8 cellular contexts compared by ENCODE assay signal in the genomic region with DNA sequence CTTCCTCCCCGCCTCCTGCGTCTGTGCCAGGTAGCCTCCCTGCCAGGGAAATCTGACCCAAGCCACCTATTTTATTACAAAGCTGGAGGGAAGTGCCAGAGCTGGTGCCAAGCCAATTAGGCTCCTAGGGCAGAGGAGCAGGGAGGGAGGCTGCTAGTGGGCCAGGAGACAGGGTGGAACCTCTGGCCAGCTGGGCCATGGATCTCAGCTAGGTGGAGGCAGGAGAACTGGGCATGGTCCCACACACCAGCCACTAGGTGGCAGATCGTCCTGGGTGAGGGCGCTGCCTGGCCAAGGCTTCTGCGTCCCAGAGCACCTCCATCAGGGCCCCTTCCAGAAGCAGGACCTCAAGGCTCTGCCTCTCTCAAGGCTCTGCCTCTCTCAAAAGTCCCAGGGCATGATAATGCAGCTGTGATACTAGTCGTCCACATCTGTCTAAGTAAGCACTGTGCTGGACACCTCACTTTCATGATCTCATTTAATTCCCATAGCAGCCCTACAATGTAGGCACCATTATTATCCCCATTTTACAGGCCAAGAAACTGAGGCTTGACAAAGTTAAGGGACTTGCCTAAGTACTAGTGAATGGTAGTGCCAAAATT. TPM values are rescaled to one million over a fixed set of nuclear protein-coding genes. Genes with fewer than 3 reads are reported as not detected.
DNase-seq lines count a peak whose midpoint lies in the region; ATAC-seq, FAIRE-seq and TF ChIP-seq lines count a peak whose summit lies in the region.

No MANE protein-coding gene starts in this region.

- H3K27me3 ChIP-seq in AG04450 (ENCODE audit: control insufficient read depth, insufficient read depth, low read length) = no peaks in the 10 kb centered on the region
- H3K27me3 ChIP-seq in OCI-LY1 (ENCODE audit: insufficient read depth, low read length) = no peaks in the 10 kb centered on the region
- no peaks in the 10 kb centered on the region for H3K27me3 ChIP-seq in thoracic aorta (replicated peaks; ENCODE audit: insufficient read depth)

- H3K4me1 ChIP-seq in OCI-LY1 (ENCODE audit: insufficient read depth, low read length, severe bottlenecking) (peaks cover 13% of the 10 kb centered on the region), thoracic aorta (ENCODE audit: control insufficient read depth in 1 of 2, low read depth in 2 of 2) (peaks cover 0 to 19% of the 10 kb centered on the region in 2 donors)

- H3K9ac ChIP-seq in OCI-LY1 (ENCODE audit: low read length) = no peak overlapping the region

- ATAC-seq in HG03432 (IDR thresholded peaks at IDR 0.05; ENCODE audit: unreplicated experiment) (peak; percentile 54), thoracic aorta (ENCODE audit: insufficient number of reproducible peaks, low FRiP score, low read depth) (no peak)
- peak; percentile 42 to 51 for ATAC-seq in activated T-cell treated with anti-CD3 and anti-CD28 coated beads, Interleukin-2, amount 50 U/mL, for 4 hours

- CTCF ChIA-PET in AG04450 (lab: Charles Lee) = interaction anchor here (1.0 to 4.6 kb wide), 15 partner anchors 8 to 102 kb away, joined by 3 to 104 read pairs (median 8); partner anchors contain the start of gene PRKCD

- no peaks in the 10 kb centered on the region for H3K36me3 Mint-ChIP-seq in activated T-cell treated with anti-CD3 and anti-CD28 coated beads, Interleukin-2, amount 50 U/mL, for 4 hours (ENCODE audit: insufficient read depth)

- H3K36me3 ChIP-seq in OCI-LY1 (ENCODE audit: insufficient read depth, low read length) = no peaks in the 10 kb centered on the region
- H3K36me3 ChIP-seq in thoracic aorta = no peaks in the 10 kb centered on the region

- peaks cover 4% of the 10 kb centered on the region for H3K79me2 ChIP-seq in OCI-LY1 (ENCODE audit: insufficient read depth, low read length)

- no peaks in the 10 kb centered on the region for H3F3A ChIP-seq in OCI-LY1 (ENCODE audit: insufficient read depth, low read length)

- H2AFZ ChIP-seq in OCI-LY1 (ENCODE audit: low read length) = no peak overlapping the region

- H3K4me3 Mint-ChIP-seq in activated T-cell treated with anti-CD3 and anti-CD28 coated beads, Interleukin-2, amount 50 U/mL, for 4 hours = no peak overlapping the region

- no peaks in the 10 kb centered on the region for H3K9me2 ChIP-seq in OCI-LY1 (ENCODE audit: low read depth, low read length)

- no peaks in the 10 kb centered on the region for H3K9me3 Mint-ChIP-seq in activated T-cell treated with anti-CD3 and anti-CD28 coated beads, Interleukin-2, amount 50 U/mL, for 4 hours

- no peaks in the 10 kb centered on the region for H3K27me3 Mint-ChIP-seq in activated T-cell treated with anti-CD3 and anti-CD28 coated beads, Interleukin-2, amount 50 U/mL, for 4 hours (ENCODE audit: low read depth)

- H4K20me1 ChIP-seq in OCI-LY1 (ENCODE audit: insufficient read depth, low read length) = no peaks in the 10 kb centered on the region

- H3K4me3 ChIP-seq in AG04450 (ENCODE audit: low read depth, low read length) (no peak overlapping the region), OCI-LY1 (ENCODE audit: low read depth, low read length, poor library complexity, severe bottlenecking) (no peak overlapping the region), fibroblast of the aortic adventitia (ENCODE audit: low read depth, low read length) (no peak overlapping the region), thoracic aorta (no peak overlapping the region)

- H3K4me2 ChIP-seq in OCI-LY1 (ENCODE audit: low read length) = no peak overlapping the region

- H3K27ac ChIP-seq in AG04450 (ENCODE audit: low read depth, low read length) (no peak overlapping the region), OCI-LY1 (ENCODE audit: low read depth, low read length, poor library complexity, severe bottlenecking) (no peak overlapping the region), thoracic aorta (peak overlapping the region in 1 of 2 donors; percentile 4)

- POLR2A ChIA-PET in AG04450 (lab: Yijun Ruan, JAX) = no interaction called here

- H3K4me1 Mint-ChIP-seq in activated T-cell treated with anti-CD3 and anti-CD28 coated beads, Interleukin-2, amount 50 U/mL, for 4 hours (ENCODE audit: low read depth) = peaks cover 12% of the 10 kb centered on the region

- TF ChIP-seq CTCF in AG04450 (IDR thresholded peaks at IDR 0.05; ENCODE audit: low read depth, low read length) (peak; percentile 83), OCI-LY1 (IDR thresholded peaks at IDR 0.05; ENCODE audit: low read length) (peak; percentile 89), fibroblast of the aortic adventitia (IDR thresholded peaks at IDR 0.05; ENCODE audit: insufficient read depth, low read length) (peak; percentile 84), thoracic aorta (IDR thresholded peaks at IDR 0.05) (peak; percentile 83)

- peak; percentile 51 for DNase-seq in AG04450 (ENCODE audit: low read depth, low spot score)
- DNase-seq in GM18507 (ENCODE audit: extremely low spot score, insufficient read length, low read depth) = peak; percentile 71
- DNase-seq in activated T-cell treated with anti-CD3 and anti-CD28 coated beads, Interleukin-2, amount 50 U/mL, for 4 hours = peak; percentile 46
- peak; percentile 72 for DNase-seq in fibroblast of the aortic adventitia (ENCODE audit: low read depth)
- peak in 32 of 56 donors; percentile 8 to 67 (median 30) for DNase-seq in nucleus accumbens (lab: John Stamatoyannopoulos, UW)
- DNase-seq in thoracic aorta (ENCODE audit: low spot score) = no peak

- H3K9me3 ChIP-seq in AG04450 (ENCODE audit: control insufficient read depth, insufficient read depth, low read length) (no peaks in the 10 kb centered on the region; the same call in 1 of the 2 replicates), OCI-LY1 (ENCODE audit: low read length) (no peaks in the 10 kb centered on the region), thoracic aorta (no peaks in the 10 kb centered on the region)

- peak; percentile 90 for FAIRE-seq in GM18507 (lab: Jason Lieb, UNC)

RNA-seq across cellular contexts. Expression of gene RFT1, which starts 4.5 kb away (rescaled TPM):
- polyA plus RNA-seq in AG04450 (2011; rRNA removed) = 24.7 and 26.4 TPM in 2 replicates
- polyA minus RNA-seq in AG04450 (2011; rRNA and poly(A)+ RNA removed) = 34.3 and 48.3 TPM in 2 replicates
- 10 to 100 TPM; 43.6 to 45.1 (median 44.3) TPM for total RNA-seq in activated T-cell treated with anti-CD3 and anti-CD28 coated beads, Interleukin-2, amount 50 U/mL, for 4 hours
- total RNA-seq in fibroblast of the aortic adventitia (ENCODE audit: low replicate concordance) = 13.9 and 15.4 TPM in 2 replicates
- 10 to 100 TPM in 1 of 2 donors, 1 to 10 TPM in 1; 7.0 to 17.6 TPM for total RNA-seq in thoracic aorta

RNA-seq across cellular contexts. Expression of gene PRKCD, which starts 26.3 kb away (rescaled TPM):
- 13.6 and 13.7 TPM in 2 replicates for polyA plus RNA-seq in AG04450 (2011; rRNA removed)
- 18.7 and 19.7 TPM in 2 replicates for polyA minus RNA-seq in AG04450 (2011; rRNA and poly(A)+ RNA removed)
- 10 to 100 TPM; 15.7 to 24.3 (median 19.1) TPM for total RNA-seq in activated T-cell treated with anti-CD3 and anti-CD28 coated beads, Interleukin-2, amount 50 U/mL, for 4 hours
- total RNA-seq in fibroblast of the aortic adventitia (ENCODE audit: low replicate concordance) = 1.6 and 2.9 TPM in 2 replicates
- 10 to 100 TPM; 17.5 to 20.2 TPM for total RNA-seq in thoracic aorta
